Comparison of ENCODE assay signal across 11 cellular contexts in genomic region chr5:80656425-80656824, GRCh38. TPM values are rescaled to one million over a fixed set of nuclear protein-coding genes. Genes with fewer than 3 reads are reported as not detected.
DNase-seq lines count a peak whose midpoint lies in the region; ATAC-seq and TF ChIP-seq lines count a peak whose summit lies in the region.
"Had no signal": no experiment of that assay in that cellular context is flagged by ENCODE, and none has a peak within 500 bp of the region (broad histone marks: within the 10 kb centered on the region; RNA-seq: fewer than 3 reads in every experiment).

No MANE protein-coding gene starts in this region.

- CTCF ChIA-PET in AG04450 (lab: Charles Lee), result interaction anchor here (1.4 to 2.1 kb wide), 2 partner anchors 16 to 643 kb away, joined by 3 to 13 read pairs; no protein-coding TSS in a partner anchor

- peaks cover 63% of the 10 kb centered on the region for H3K36me3 ChIP-seq in SK-N-MC (ENCODE audit: insufficient read depth, low read length)
- H3K36me3 ChIP-seq in WERI-Rb-1, result peaks cover 46% of the 10 kb centered on the region

- H3K27ac ChIP-seq in AG04450 (ENCODE audit: low read depth, low read length) (no peak overlapping the region), SK-N-MC (no peak overlapping the region), WERI-Rb-1 (no peak overlapping the region)
- H3K27ac ChIP-seq: ascending aorta had no signal

- H3K4me3 ChIP-seq in AG04450 (ENCODE audit: low read depth, low read length) (no peak overlapping the region), GM12865 (ENCODE audit: low read depth, low read length) (no peak overlapping the region), SK-N-MC (no peak overlapping the region), fibroblast of mammary gland (ENCODE audit: control insufficient read depth, low read depth, low read length) (no peak overlapping the region), WERI-Rb-1 (ENCODE audit: low read depth, low read length) (no peak overlapping the region)

- H3K27me3 ChIP-seq in AG04450 (ENCODE audit: control insufficient read depth, insufficient read depth, low read length) (no peaks in the 10 kb centered on the region), WERI-Rb-1 (ENCODE audit: insufficient read depth, low read depth, severe bottlenecking) (no peaks in the 10 kb centered on the region)
- H3K27me3 ChIP-seq: ascending aorta had no signal

- DNase-seq in AG04450 (ENCODE audit: low read depth, low spot score) (no peak), GM12865 (ENCODE audit: low read depth) (no peak), SK-N-MC (ENCODE audit: low read depth, low spot score) (no peak), fibroblast of mammary gland (ENCODE audit: low read depth) (peak; percentile 7), NOMO-1 treated with dmso at 0.1 percent for 144 hours (lab: John Stamatoyannopoulos, UW; ENCODE audit: unreplicated experiment) (no peak), WERI-Rb-1 (no peak)
- DNase-seq: hippocampal formation, NCI-H1417 had no signal

- peak; percentile 14; the same call in 1 of the 2 replicates for TF ChIP-seq CTCF in AG04450 (IDR thresholded peaks at IDR 0.05; ENCODE audit: low read depth, low read length)
- peak; percentile 26 for TF ChIP-seq CTCF in GM12865 (IDR thresholded peaks at IDR 0.05; ENCODE audit: insufficient read depth, low read depth, low read length, missing control alignments)
- TF ChIP-seq CTCF in fibroblast of mammary gland (conservative IDR thresholded peaks at IDR 0.05; ENCODE audit: control insufficient read depth, insufficient read depth, low read depth, low read length), result peak; percentile 5
- no peak for TF ChIP-seq CTCF in WERI-Rb-1 (IDR thresholded peaks at IDR 0.05; ENCODE audit: low read depth, low read length)

- H3K9me3 ChIP-seq in AG04450 (ENCODE audit: control insufficient read depth, insufficient read depth, low read length) (no peaks in the 10 kb centered on the region), SK-N-MC (ENCODE audit: low read depth, low read length) (no peaks in the 10 kb centered on the region), WERI-Rb-1 (ENCODE audit: severe bottlenecking) (no peaks in the 10 kb centered on the region)
- H3K9me3 ChIP-seq: ascending aorta had no signal

- H3K9ac ChIP-seq in SK-N-MC (ENCODE audit: insufficient read length), result peak overlapping the region; percentile 78

- no peak for ATAC-seq in HG03442 (IDR thresholded peaks at IDR 0.05; ENCODE audit: unreplicated experiment)
- ATAC-seq in HG02678 (IDR thresholded peaks at IDR 0.05; ENCODE audit: unreplicated experiment), result no peak

- POLR2A ChIA-PET in AG04450 (lab: Yijun Ruan, JAX), result no interaction called here

RNA-seq across cellular contexts. Expression of gene DHFR, which starts 1.6 kb away (rescaled TPM):
- 15.7 and 22.5 TPM in 2 replicates for polyA plus RNA-seq in AG04450 (2011; rRNA removed)
- 8.2 and 11.2 TPM in 2 replicates for polyA minus RNA-seq in AG04450 (2011; rRNA and poly(A)+ RNA removed)

RNA-seq across cellular contexts. Expression of gene MSH3, which starts 2.0 kb away (rescaled TPM):
- polyA plus RNA-seq in AG04450 (2011; rRNA removed), result 7.2 and 10.8 TPM in 2 replicates
- 6.1 and 10.9 TPM in 2 replicates for polyA minus RNA-seq in AG04450 (2011; rRNA and poly(A)+ RNA removed)
